1 cellular context compared by ENCODE assay signal in the genomic region with DNA sequence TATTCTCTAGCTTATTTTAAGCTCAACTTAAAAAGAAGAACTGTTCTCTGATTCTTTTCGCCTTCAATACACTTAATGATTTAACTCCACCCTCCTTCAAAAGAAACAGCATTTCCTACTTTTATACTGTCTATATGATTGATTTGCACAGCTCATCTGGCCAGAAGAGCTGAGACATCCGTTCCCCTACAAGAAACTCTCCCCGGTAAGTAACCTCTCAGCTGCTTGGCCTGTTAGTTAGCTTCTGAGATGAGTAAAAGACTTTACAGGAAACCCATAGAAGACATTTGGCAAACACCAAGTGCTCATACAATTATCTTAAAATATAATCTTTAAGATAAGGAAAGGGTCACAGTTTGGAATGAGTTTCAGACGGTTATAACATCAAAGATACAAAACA.
TF ChIP-seq lines count a peak whose summit lies in the region.

A gene (plus strand): TSS at position 163 of the 400 bp plus-strand sequence. CDS start 1,957 bp downstream, outside the sequence.

TF ChIP-seq in SK-N-SH treated with all-trans-retinoic acid at 6 μM for 48 hours, 23 proteins besides CTCF, POLR2A, EP300 and RAD21 (continued from another document):
- TF ChIP-seq, protein P1, sequence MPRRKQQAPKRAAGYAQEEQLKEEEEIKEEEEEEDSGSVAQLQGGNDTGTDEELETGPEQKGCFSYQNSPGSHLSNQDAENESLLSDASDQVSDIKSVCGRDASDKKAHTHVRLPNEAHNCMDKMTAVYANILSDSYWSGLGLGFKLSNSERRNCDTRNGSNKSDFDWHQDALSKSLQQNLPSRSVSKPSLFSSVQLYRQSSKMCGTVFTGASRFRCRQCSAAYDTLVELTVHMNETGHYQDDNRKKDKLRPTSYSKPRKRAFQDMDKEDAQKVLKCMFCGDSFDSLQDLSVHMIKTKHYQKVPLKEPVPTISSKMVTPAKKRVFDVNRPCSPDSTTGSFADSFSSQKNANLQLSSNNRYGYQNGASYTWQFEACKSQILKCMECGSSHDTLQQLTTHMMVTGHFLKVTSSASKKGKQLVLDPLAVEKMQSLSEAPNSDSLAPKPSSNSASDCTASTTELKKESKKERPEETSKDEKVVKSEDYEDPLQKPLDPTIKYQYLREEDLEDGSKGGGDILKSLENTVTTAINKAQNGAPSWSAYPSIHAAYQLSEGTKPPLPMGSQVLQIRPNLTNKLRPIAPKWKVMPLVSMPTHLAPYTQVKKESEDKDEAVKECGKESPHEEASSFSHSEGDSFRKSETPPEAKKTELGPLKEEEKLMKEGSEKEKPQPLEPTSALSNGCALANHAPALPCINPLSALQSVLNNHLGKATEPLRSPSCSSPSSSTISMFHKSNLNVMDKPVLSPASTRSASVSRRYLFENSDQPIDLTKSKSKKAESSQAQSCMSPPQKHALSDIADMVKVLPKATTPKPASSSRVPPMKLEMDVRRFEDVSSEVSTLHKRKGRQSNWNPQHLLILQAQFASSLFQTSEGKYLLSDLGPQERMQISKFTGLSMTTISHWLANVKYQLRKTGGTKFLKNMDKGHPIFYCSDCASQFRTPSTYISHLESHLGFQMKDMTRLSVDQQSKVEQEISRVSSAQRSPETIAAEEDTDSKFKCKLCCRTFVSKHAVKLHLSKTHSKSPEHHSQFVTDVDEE (CRISPR knock-in tag; IDR thresholded peaks at IDR 0.05): no peak
- TF ChIP-seq ESRRG (CRISPR knock-in tag; IDR thresholded peaks at IDR 0.05): no peak
